Comparison of ENCODE assay signal across 8 cellular contexts in the genomic region with DNA sequence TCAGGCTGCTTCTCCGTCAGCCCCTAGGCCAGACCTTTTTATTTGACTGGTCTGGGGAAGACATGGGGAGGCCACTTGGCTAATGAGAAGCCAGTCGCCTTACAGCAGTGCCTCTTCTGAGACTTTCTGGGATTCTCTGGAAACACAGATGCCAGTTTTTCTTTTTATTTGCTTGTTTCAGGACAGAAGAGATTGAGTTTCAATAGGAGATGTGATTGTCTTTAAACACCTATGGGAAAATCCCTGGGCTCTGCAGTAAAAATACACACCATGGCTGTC. TPM values are rescaled to one million over a fixed set of nuclear protein-coding genes. Genes with fewer than 3 reads are reported as not detected.
A peak's percentile ranks its signal among the peaks of the same experiment; 100 is the strongest.
DNase-seq lines count a peak whose midpoint lies in the region; ATAC-seq and TF ChIP-seq lines count a peak whose summit lies in the region.

No MANE protein-coding gene starts in this region.

- ATAC-seq in WTC11 (no peak), GM21723 (IDR thresholded peaks at IDR 0.05; ENCODE audit: unreplicated experiment) (no peak)

- peaks cover 2% of the 10 kb centered on the region for H3K23me2 ChIP-seq in H9 (ENCODE audit: insufficient read length, low read depth, low read length, poor library complexity, severe bottlenecking)

- no peaks in the 10 kb centered on the region for H3K79me2 ChIP-seq in H9 (ENCODE audit: insufficient read depth, low read length)
- H3K79me2 ChIP-seq in smooth muscle cell (ENCODE audit: low read depth), result no peaks in the 10 kb centered on the region

- H4K8ac ChIP-seq in H9 (replicated peaks; ENCODE audit: insufficient read length, low read depth, low read length), result no peak overlapping the region

- no peaks in the 10 kb centered on the region for H3K36me3 Mint-ChIP-seq in H9 (ENCODE audit: insufficient read depth in 1 of 3, low read depth in 3 of 3)
- no peaks in the 10 kb centered on the region for H3K36me3 Mint-ChIP-seq in WTC11

- H3K27me3 ChIP-seq in H9 (ENCODE audit: insufficient read depth, low read length) (peaks cover 7% of the 10 kb centered on the region; the same call in 1 of the 2 replicates), iPS-20b (ENCODE audit: insufficient read depth, low read length) (peaks cover 49% of the 10 kb centered on the region), smooth muscle cell (ENCODE audit: low read depth) (no peaks in the 10 kb centered on the region)

- POLR2A ChIA-PET in WTC11 (lab: Charles Lee), result interaction anchor here (1.1 to 2.4 kb wide), 5 partner anchors 15 to 479 kb away, joined by 3 to 17 read pairs (median 11); a partner anchor contains a TSS

- H3K18ac ChIP-seq in H9 (ENCODE audit: insufficient read length, low read depth, low read length), result peak overlapping the region; percentile 80

- H4K20me1 ChIP-seq in H9 (ENCODE audit: control insufficient read depth, insufficient read depth, insufficient read length), result no peaks in the 10 kb centered on the region
- H4K20me1 ChIP-seq in smooth muscle cell (ENCODE audit: low read depth), result no peaks in the 10 kb centered on the region

- H2AFZ ChIP-seq in H9 (ENCODE audit: low read length) (no peak overlapping the region), smooth muscle cell (ENCODE audit: low read depth) (no peak overlapping the region)

- whole genome bisulfite sequencing in H9 (ENCODE audit: extremely low coverage, insufficient read length, low lambda C conversion rate), result no CpG with 5 or more reads among the region's 2 CpGs
- WGBS in smooth muscle cell (ENCODE audit: low lambda C conversion rate), result 62% methylated on average over 2 of the region's 2 CpGs

- no peak overlapping the region for H2BK15ac ChIP-seq in H9 (ENCODE audit: low read depth, low read length)

- H3K4me1 ChIP-seq in H9 (ENCODE audit: insufficient read depth, low read length) (peaks cover 10% of the 10 kb centered on the region; the same call in 1 of the 2 replicates), iPS-20b (ENCODE audit: insufficient read depth, low read length) (peaks cover 30% of the 10 kb centered on the region; the same call in 1 of the 2 replicates), smooth muscle cell (ENCODE audit: low read depth) (peaks cover 29% of the 10 kb centered on the region)

- no peak overlapping the region for H3T11ph ChIP-seq in H9 (ENCODE audit: low read length)

- DNase-seq in H9, result no peak
- DNase-seq in WTC11 (ENCODE audit: low spot score), result no peak
- no peak for DNase-seq in smooth muscle cell (lab: John Stamatoyannopoulos, UW; ENCODE audit: unreplicated experiment)
- no peak for DNase-seq in stimulated activated CD4-positive, alpha-beta T cell treated with anti-CD3 and anti-CD28 coated beads, Interleukin-15, amount 100 ng/mL, for 24 hours
- no peak for DNase-seq in foreskin fibroblast
- no peak for DNase-seq in hepatic stellate cell (ENCODE audit: low spot score)

- peak overlapping the region; percentile 94 for H3K4ac ChIP-seq in H9 (ENCODE audit: low read depth, low read length)

- no peaks in the 10 kb centered on the region for H3K79me1 ChIP-seq in H9 (ENCODE audit: insufficient read depth, low read depth, low read length, poor library complexity, severe bottlenecking)

- H2BK5ac ChIP-seq in H9 (ENCODE audit: insufficient read length, low read length), result no peak overlapping the region

- no peak overlapping the region for H2BK20ac ChIP-seq in H9 (ENCODE audit: low read depth, low read length, poor library complexity, severe bottlenecking)

- peak overlapping the region; percentile 87; the same call in 1 of the 2 replicates for H3K14ac ChIP-seq in H9 (ENCODE audit: insufficient read depth, low read length)

- H3K9ac ChIP-seq in H9 (ENCODE audit: extremely low read depth, insufficient read length, low read length), result no peak overlapping the region
- peak overlapping the region; percentile 77; the same call in 1 of the 2 replicates for H3K9ac ChIP-seq in iPS-20b (ENCODE audit: low read depth, low read length)
- peak overlapping the region; percentile 43 for H3K9ac ChIP-seq in smooth muscle cell (ENCODE audit: low read depth)

- H3K4me2 ChIP-seq in H9 (ENCODE audit: insufficient read depth, insufficient read length, low read length), result peak overlapping the region; percentile 18
- H3K4me2 ChIP-seq in smooth muscle cell, result peak overlapping the region; percentile 80

- no peak overlapping the region for H3K56ac ChIP-seq in H9 (ENCODE audit: insufficient read length, low read depth, low read length)

- H3K27ac ChIP-seq in H9 (ENCODE audit: insufficient read length, low read depth, low read length) (no peak overlapping the region), iPS-20b (ENCODE audit: low read length) (no peak overlapping the region), smooth muscle cell (ENCODE audit: low read depth) (peak overlapping the region; percentile 86)

- H3K27me3 Mint-ChIP-seq in H9 (ENCODE audit: low read depth), result peaks cover 88% of the 10 kb centered on the region
- H3K27me3 Mint-ChIP-seq in WTC11 (ENCODE audit: low read depth), result peaks cover 58% of the 10 kb centered on the region

- H3K27ac Mint-ChIP-seq in H9 (peak overlapping the region; percentile 76 to 89 (median 78); a peak in 3 of 7 replicates), WTC11 (peak overlapping the region; percentile 97)

- H2BK12ac ChIP-seq in H9 (ENCODE audit: insufficient read length, low read depth, low read length), result peak overlapping the region; percentile 92

- no peaks in the 10 kb centered on the region; a peak in 1 of 5 replicates for H3K9me3 Mint-ChIP-seq in H9
- H3K9me3 Mint-ChIP-seq in WTC11, result no peaks in the 10 kb centered on the region

- H4K5ac ChIP-seq in H9 (ENCODE audit: insufficient read length, low read depth, low read length), result peak overlapping the region; percentile 35

- no peak overlapping the region for H2BK120ac ChIP-seq in H9 (ENCODE audit: low read depth, low read length, poor library complexity, severe bottlenecking)

- H3F3A ChIP-seq in smooth muscle cell (ENCODE audit: low read depth), result no peaks in the 10 kb centered on the region

- no peak overlapping the region for H3K23ac ChIP-seq in H9 (ENCODE audit: insufficient read length, low read depth, low read length)

- no peak overlapping the region for H2AK5ac ChIP-seq in H9 (ENCODE audit: insufficient read length, low read length)

- H3K9me3 ChIP-seq in H9 (ENCODE audit: control insufficient read depth, low read depth, low read length) (no peaks in the 10 kb centered on the region), iPS-20b (ENCODE audit: insufficient read depth, low read depth, low read length) (no peaks in the 10 kb centered on the region), smooth muscle cell (replicated peaks; ENCODE audit: low read depth) (no peaks in the 10 kb centered on the region)

- no peaks in the 10 kb centered on the region for H3K36me3 ChIP-seq in iPS-20b (ENCODE audit: insufficient read depth, low read depth, low read length)
- no peaks in the 10 kb centered on the region for H3K36me3 ChIP-seq in smooth muscle cell (ENCODE audit: low read depth)

- H3K4me1 Mint-ChIP-seq in H9 (peaks cover 44 to 57% of the 10 kb centered on the region in 2 experiments), WTC11 (peaks cover 55% of the 10 kb centered on the region)

- peak overlapping the region; percentile 49 for H4K91ac ChIP-seq in H9 (ENCODE audit: insufficient read length, low read depth, low read length)

- no peak for TF ChIP-seq CTCF in H9 (conservative IDR thresholded peaks at IDR 0.05)
- TF ChIP-seq CTCF in WTC11 (IDR thresholded peaks at IDR 0.05), result no peak
- TF ChIP-seq CTCF in smooth muscle cell (IDR thresholded peaks at IDR 0.05; ENCODE audit: borderline replicate concordance, insufficient read depth, poor library complexity, severe bottlenecking), result no peak
- TF ChIP-seq CTCF in foreskin fibroblast (IDR thresholded peaks at IDR 0.05; ENCODE audit: low read depth, low read length), result no peak

- H3K4me3 ChIP-seq in iPS-20b (ENCODE audit: low read length) (peak overlapping the region; percentile 37; the same call in 1 of the 2 replicates), smooth muscle cell (no peak overlapping the region), foreskin fibroblast (ENCODE audit: low read depth in 1 of 2, low read length in 2 of 2) (no peak overlapping the region)

- peak overlapping the region; percentile 49 to 70; a peak in 2 of 5 replicates for H3K4me3 Mint-ChIP-seq in H9
- peak overlapping the region; percentile 63 for H3K4me3 Mint-ChIP-seq in WTC11

- CTCF ChIA-PET in WTC11 (lab: Charles Lee), result interaction anchor here (0.6 to 6.8 kb wide), 10 partner anchors 9 to 250 kb away, joined by 3 to 78 read pairs (median 4); no protein-coding TSS in a partner anchor

TF ChIP-seq in WTC11, 78 proteins besides CTCF, POLR2A, EP300 and RAD21 (continues in another document):
- TF ChIP-seq, protein P1, sequence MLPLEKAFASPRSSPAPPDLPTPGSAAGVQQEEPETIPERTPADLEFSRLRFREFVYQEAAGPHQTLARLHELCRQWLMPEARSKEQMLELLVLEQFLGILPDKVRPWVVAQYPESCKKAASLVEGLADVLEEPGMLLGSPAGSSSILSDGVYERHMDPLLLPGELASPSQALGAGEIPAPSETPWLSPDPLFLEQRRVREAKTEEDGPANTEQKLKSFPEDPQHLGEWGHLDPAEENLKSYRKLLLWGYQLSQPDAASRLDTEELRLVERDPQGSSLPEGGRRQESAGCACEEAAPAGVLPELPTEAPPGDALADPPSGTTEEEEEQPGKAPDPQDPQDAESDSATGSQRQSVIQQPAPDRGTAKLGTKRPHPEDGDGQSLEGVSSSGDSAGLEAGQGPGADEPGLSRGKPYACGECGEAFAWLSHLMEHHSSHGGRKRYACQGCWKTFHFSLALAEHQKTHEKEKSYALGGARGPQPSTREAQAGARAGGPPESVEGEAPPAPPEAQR (CRISPR knock-in tag; IDR thresholded peaks at IDR 0.05), result no peak
- TF ChIP-seq, protein P2, sequence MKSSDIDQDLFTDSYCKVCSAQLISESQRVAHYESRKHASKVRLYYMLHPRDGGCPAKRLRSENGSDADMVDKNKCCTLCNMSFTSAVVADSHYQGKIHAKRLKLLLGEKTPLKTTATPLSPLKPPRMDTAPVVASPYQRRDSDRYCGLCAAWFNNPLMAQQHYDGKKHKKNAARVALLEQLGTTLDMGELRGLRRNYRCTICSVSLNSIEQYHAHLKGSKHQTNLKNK (CRISPR knock-in tag; IDR thresholded peaks at IDR 0.05), result no peak
- no peak for TF ChIP-seq ESRRA (CRISPR knock-in tag; IDR thresholded peaks at IDR 0.05; ENCODE audit: borderline replicate concordance)

RNA-seq across cellular contexts. Expression of a gene that starts 15.4 kb away (rescaled TPM):
- 2.9 and 4.1 TPM in 2 replicates for total RNA-seq in H9 (2021)
- 13.5 to 19.4 TPM (median 15.4 TPM) in 3 replicates for total RNA-seq in WTC11 (2021)
- 80.0 and 96.1 TPM in 2 replicates for total RNA-seq in smooth muscle cell
- 93.8 and 101 TPM in 2 replicates for polyA plus RNA-seq in smooth muscle cell
